ENCODE assay signal across 1 cellular context in the genomic region with DNA sequence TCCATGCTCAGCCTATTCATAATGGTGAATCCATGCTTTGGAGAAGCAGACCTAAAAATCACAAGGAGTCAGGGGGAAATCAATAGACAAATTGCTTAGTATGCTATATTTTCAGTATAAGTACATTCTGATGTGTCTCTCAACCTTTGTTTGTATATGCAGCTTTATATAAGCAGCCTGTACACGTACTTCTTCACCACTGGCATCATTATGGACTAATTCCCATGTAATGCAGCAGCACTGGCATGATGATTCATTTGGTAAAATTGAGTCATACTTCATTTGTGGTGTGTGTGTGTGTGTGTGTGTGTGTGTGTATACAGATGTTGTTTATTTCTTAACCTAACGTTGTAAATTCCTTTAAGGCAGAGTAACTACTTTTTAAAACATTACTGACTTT.
TF ChIP-seq lines count a peak whose summit lies in the region.

No MANE protein-coding gene starts in this region.

TF ChIP-seq in HepG2, 621 proteins besides CTCF, POLR2A, EP300 and RAD21:
- TF ChIP-seq, protein P1, sequence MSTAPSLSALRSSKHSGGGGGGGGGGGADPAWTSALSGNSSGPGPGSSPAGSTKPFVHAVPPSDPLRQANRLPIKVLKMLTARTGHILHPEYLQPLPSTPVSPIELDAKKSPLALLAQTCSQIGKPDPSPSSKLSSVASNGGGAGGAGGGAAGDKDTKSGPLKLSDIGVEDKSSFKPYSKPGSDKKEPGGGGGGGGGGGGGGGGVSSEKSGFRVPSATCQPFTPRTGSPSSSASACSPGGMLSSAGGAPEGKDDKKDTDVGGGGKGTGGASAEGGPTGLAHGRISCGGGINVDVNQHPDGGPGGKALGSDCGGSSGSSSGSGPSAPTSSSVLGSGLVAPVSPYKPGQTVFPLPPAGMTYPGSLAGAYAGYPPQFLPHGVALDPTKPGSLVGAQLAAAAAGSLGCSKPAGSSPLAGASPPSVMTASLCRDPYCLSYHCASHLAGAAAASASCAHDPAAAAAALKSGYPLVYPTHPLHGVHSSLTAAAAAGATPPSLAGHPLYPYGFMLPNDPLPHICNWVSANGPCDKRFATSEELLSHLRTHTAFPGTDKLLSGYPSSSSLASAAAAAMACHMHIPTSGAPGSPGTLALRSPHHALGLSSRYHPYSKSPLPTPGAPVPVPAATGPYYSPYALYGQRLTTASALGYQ (CRISPR knock-in tag; IDR thresholded peaks at IDR 0.05) = no peak
- TF ChIP-seq, protein P2, sequence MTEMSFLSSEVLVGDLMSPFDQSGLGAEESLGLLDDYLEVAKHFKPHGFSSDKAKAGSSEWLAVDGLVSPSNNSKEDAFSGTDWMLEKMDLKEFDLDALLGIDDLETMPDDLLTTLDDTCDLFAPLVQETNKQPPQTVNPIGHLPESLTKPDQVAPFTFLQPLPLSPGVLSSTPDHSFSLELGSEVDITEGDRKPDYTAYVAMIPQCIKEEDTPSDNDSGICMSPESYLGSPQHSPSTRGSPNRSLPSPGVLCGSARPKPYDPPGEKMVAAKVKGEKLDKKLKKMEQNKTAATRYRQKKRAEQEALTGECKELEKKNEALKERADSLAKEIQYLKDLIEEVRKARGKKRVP (CRISPR knock-in tag; IDR thresholded peaks at IDR 0.05) = peak in 1 of 2 experiments; percentile 47; a peak in 1 of 4 replicates
- TF ChIP-seq RFX3 (CRISPR knock-in tag; IDR thresholded peaks at IDR 0.05) (no peak), MAFK (conservative IDR thresholded peaks at IDR 0.05 in 1 of 2, IDR thresholded peaks at IDR 0.05 in 1 of 2; ENCODE audit: low read length in 2 of 2) (peak; percentile 95 to 96), ZNF292 (CRISPR knock-in tag; IDR thresholded peaks at IDR 0.05; ENCODE audit: borderline replicate concordance, low read depth) (peak; percentile 1; the same call in 1 of the 2 replicates), TOE1 (CRISPR knock-in tag; IDR thresholded peaks at IDR 0.05) (no peak), DMAP1 (CRISPR knock-in tag; IDR thresholded peaks at IDR 0.05) (peak; percentile 1; the same call in 1 of the 2 replicates), CHD4 (IDR thresholded peaks at IDR 0.05; ENCODE audit: borderline replicate concordance, low read length) (peak; percentile 14; the same call in 1 of the 2 replicates), MAFF (IDR thresholded peaks at IDR 0.05; ENCODE audit: low read depth, low read length) (peak; percentile 94), FOXK1 (CRISPR knock-in tag; IDR thresholded peaks at IDR 0.05; ENCODE audit: borderline replicate concordance, low read depth) (0 out of 2 replicates have a peak, but pooled peaks have one; percentile 6), THYN1 (CRISPR knock-in tag; IDR thresholded peaks at IDR 0.05; ENCODE audit: borderline replicate concordance, low read depth) (no peak), ZBTB8A (CRISPR knock-in tag; IDR thresholded peaks at IDR 0.05; ENCODE audit: borderline replicate concordance, low read depth) (no peak), FOSL2 (CRISPR knock-in tag; IDR thresholded peaks at IDR 0.05) (peak; percentile 71), ZNF510 (CRISPR knock-in tag; IDR thresholded peaks at IDR 0.05; ENCODE audit: low read depth) (no peak), CREB1 (IDR thresholded peaks at IDR 0.05) (no peak), CREB1 (CRISPR knock-in tag; IDR thresholded peaks at IDR 0.05) (0 out of 2 replicates have a peak, but pooled peaks have one; percentile 43)
- TF ChIP-seq, protein P3, sequence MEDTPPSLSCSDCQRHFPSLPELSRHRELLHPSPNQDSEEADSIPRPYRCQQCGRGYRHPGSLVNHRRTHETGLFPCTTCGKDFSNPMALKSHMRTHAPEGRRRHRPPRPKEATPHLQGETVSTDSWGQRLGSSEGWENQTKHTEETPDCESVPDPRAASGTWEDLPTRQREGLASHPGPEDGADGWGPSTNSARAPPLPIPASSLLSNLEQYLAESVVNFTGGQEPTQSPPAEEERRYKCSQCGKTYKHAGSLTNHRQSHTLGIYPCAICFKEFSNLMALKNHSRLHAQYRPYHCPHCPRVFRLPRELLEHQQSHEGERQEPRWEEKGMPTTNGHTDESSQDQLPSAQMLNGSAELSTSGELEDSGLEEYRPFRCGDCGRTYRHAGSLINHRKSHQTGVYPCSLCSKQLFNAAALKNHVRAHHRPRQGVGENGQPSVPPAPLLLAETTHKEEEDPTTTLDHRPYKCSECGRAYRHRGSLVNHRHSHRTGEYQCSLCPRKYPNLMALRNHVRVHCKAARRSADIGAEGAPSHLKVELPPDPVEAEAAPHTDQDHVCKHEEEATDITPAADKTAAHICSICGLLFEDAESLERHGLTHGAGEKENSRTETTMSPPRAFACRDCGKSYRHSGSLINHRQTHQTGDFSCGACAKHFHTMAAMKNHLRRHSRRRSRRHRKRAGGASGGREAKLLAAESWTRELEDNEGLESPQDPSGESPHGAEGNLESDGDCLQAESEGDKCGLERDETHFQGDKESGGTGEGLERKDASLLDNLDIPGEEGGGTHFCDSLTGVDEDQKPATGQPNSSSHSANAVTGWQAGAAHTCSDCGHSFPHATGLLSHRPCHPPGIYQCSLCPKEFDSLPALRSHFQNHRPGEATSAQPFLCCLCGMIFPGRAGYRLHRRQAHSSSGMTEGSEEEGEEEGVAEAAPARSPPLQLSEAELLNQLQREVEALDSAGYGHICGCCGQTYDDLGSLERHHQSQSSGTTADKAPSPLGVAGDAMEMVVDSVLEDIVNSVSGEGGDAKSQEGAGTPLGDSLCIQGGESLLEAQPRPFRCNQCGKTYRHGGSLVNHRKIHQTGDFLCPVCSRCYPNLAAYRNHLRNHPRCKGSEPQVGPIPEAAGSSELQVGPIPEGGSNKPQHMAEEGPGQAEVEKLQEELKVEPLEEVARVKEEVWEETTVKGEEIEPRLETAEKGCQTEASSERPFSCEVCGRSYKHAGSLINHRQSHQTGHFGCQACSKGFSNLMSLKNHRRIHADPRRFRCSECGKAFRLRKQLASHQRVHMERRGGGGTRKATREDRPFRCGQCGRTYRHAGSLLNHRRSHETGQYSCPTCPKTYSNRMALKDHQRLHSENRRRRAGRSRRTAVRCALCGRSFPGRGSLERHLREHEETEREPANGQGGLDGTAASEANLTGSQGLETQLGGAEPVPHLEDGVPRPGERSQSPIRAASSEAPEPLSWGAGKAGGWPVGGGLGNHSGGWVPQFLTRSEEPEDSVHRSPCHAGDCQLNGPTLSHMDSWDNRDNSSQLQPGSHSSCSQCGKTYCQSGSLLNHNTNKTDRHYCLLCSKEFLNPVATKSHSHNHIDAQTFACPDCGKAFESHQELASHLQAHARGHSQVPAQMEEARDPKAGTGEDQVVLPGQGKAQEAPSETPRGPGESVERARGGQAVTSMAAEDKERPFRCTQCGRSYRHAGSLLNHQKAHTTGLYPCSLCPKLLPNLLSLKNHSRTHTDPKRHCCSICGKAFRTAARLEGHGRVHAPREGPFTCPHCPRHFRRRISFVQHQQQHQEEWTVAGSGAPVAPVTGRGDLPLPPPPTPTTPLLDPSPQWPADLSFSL (CRISPR knock-in tag; IDR thresholded peaks at IDR 0.05) = peak; percentile 29; the same call in 1 of the 2 replicates
- TF ChIP-seq, protein P4, sequence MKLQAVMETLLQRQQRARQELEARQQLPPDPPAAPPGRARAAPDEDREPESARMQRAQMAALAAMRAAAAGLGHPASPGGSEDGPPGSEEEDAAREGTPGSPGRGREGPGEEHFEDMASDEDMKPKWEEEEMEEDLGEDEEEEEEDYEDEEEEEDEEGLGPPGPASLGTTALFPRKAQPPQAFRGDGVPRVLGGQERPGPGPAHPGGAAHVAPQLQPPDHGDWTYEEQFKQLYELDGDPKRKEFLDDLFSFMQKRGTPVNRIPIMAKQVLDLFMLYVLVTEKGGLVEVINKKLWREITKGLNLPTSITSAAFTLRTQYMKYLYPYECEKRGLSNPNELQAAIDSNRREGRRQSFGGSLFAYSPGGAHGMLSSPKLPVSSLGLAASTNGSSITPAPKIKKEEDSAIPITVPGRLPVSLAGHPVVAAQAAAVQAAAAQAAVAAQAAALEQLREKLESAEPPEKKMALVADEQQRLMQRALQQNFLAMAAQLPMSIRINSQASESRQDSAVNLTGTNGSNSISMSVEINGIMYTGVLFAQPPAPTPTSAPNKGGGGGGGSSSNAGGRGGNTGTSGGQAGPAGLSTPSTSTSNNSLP (IDR thresholded peaks at IDR 0.05; ENCODE audit: low read depth, low read length) = 0 out of 2 replicates have a peak, but pooled peaks have one; percentile 61
- TF ChIP-seq, protein P5, sequence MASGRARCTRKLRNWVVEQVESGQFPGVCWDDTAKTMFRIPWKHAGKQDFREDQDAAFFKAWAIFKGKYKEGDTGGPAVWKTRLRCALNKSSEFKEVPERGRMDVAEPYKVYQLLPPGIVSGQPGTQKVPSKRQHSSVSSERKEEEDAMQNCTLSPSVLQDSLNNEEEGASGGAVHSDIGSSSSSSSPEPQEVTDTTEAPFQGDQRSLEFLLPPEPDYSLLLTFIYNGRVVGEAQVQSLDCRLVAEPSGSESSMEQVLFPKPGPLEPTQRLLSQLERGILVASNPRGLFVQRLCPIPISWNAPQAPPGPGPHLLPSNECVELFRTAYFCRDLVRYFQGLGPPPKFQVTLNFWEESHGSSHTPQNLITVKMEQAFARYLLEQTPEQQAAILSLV (CRISPR knock-in tag; IDR thresholded peaks at IDR 0.05; ENCODE audit: borderline replicate concordance) = no peak
TF ChIP-seq in HepG2: peak in this region for 11.
